Comparison of ENCODE assay signal across 29 cellular contexts in genomic region chr3:117932441-117932840, GRCh38.
"Had no signal": no experiment of that assay in that cellular context is flagged by ENCODE, and none has a peak within 500 bp of the region (broad histone marks: within the 10 kb centered on the region; RNA-seq: fewer than 3 reads in every experiment).

No MANE protein-coding gene starts in this region.

- H3K27ac Mint-ChIP-seq: dendritic cell treated with granulocyte-macrophage colony-stimulating factor and Interleukin-4, amounts not matched to agents 40 ng/mL and 50 ng/mL, for 4 days; effector memory CD8-positive, alpha-beta T cell; endodermal cell; immature natural killer cell; mesothelial cell of epicardium; naive B cell had no signal

- H3K4me1 ChIP-seq: colonic mucosa, esophagus squamous epithelium, gastrocnemius medialis, heart left ventricle, left ventricle myocardium inferior, lower lobe of right lung had no signal

- ATAC-seq: effector memory CD8-positive, alpha-beta T cell; esophagus mucosa; gastrocnemius medialis; heart left ventricle; left colon; left lobe of liver; lower lobe of right lung; mucosa of descending colon had no signal

- H3K36me3 Mint-ChIP-seq: immature natural killer cell, mesothelial cell of epicardium, naive B cell had no signal

- H3K4me2 ChIP-seq: hepatocyte had no signal

- H3K27me3 ChIP-seq: colonic mucosa, esophagus squamous epithelium, gastrocnemius medialis, heart left ventricle, hepatocyte had no signal

- H3K9me3 ChIP-seq: colonic mucosa, esophagus squamous epithelium, gastrocnemius medialis, lower lobe of right lung, mucosa of descending colon had no signal

- H3K9me3 Mint-ChIP-seq: endodermal cell, mesothelial cell of epicardium had no signal

- DNase-seq: colonic mucosa; cortex of kidney; effector CD8-positive, alpha-beta T cell; effector memory CD8-positive, alpha-beta T cell; endodermal cell; erythroblast; esophagus squamous epithelium; foreskin fibroblast; foreskin melanocyte; gastrocnemius medialis; heart left ventricle; hypothalamus; immature natural killer cell; islet precursor cell; kidney; kidney glomerular epithelial cell; left colon; left ventricle myocardium inferior; lower lobe of right lung; mesenchymal stem cell; mucosa of descending colon; naive B cell had no signal

- H3K79me2 ChIP-seq: hepatocyte had no signal

- H3K4me3 ChIP-seq: colonic mucosa, esophagus squamous epithelium, gastrocnemius medialis, heart left ventricle, hepatocyte, left ventricle myocardium inferior, lower lobe of right lung, mucosa of descending colon had no signal

- H3K4me1 Mint-ChIP-seq: endodermal cell, immature natural killer cell, naive B cell had no signal

- H3K36me3 ChIP-seq: colonic mucosa, esophagus squamous epithelium, gastrocnemius medialis, heart left ventricle, left ventricle myocardium inferior, lower lobe of right lung had no signal

- H3K27ac ChIP-seq: colonic mucosa, epithelial cell of prostate, esophagus squamous epithelium, gastrocnemius medialis, heart left ventricle, hepatocyte, left ventricle myocardium inferior, lower lobe of right lung had no signal

- H3K4me3 Mint-ChIP-seq: dendritic cell treated with granulocyte-macrophage colony-stimulating factor and Interleukin-4, amounts not matched to agents 40 ng/mL and 50 ng/mL, for 4 days; effector memory CD8-positive, alpha-beta T cell; endodermal cell; immature natural killer cell; mesothelial cell of epicardium; naive B cell had no signal

- H2AFZ ChIP-seq: hepatocyte had no signal

- FAIRE-seq: endometrium, kidney had no signal

- H3K27me3 Mint-ChIP-seq: dendritic cell treated with granulocyte-macrophage colony-stimulating factor and Interleukin-4, amounts not matched to agents 40 ng/mL and 50 ng/mL, for 4 days; effector memory CD8-positive, alpha-beta T cell; naive B cell had no signal
